10 cellular contexts compared by ENCODE assay signal in the genomic region with DNA sequence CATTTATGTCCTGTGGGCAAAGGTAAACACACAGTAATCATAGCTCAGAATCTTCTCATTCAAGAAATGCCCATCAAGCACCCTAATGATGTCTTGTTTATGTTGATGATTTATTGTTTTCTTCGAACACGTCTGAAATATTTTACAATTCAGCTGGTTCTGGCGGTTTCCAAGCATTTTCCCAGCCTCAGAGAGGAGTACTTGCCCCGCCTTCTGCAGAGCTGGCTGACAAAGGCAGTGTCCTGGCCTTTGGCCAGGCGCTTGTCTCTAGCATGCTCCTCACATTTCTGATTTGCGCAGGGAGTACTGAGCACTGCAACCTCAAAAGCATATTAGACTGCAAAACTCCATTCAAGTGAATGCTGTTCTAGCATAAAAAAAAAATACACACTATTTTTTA.
DNase-seq lines count a peak whose midpoint lies in the region; ATAC-seq, FAIRE-seq and TF ChIP-seq lines count a peak whose summit lies in the region.
"Had no signal": no experiment of that assay in that cellular context is flagged by ENCODE, and none has a peak within 500 bp of the region (broad histone marks: within the 10 kb centered on the region; RNA-seq: fewer than 3 reads in every experiment).

No MANE protein-coding gene starts in this region.

- H4K8ac ChIP-seq in H1 (ENCODE audit: extremely low read depth, insufficient read depth, low read length), result no peak overlapping the region

- H2BK12ac ChIP-seq in H1 (ENCODE audit: low read depth, low read length), result no peak overlapping the region

- H3K27ac ChIP-seq in DND-41 (ENCODE audit: low read length) (no peak overlapping the region), H1 (ENCODE audit: low read depth, low read length) (no peak overlapping the region)
- H3K27ac ChIP-seq: KMS-11 had no signal

- no peaks in the 10 kb centered on the region for H3K9me3 Mint-ChIP-seq in neural crest cell

- no peak for TF ChIP-seq EP300 in H1 (IDR thresholded peaks at IDR 0.05; ENCODE audit: borderline replicate concordance in 1 of 2, low read depth in 2 of 2, low read length in 2 of 2)

- H3K36me3 ChIP-seq in DND-41 (ENCODE audit: insufficient read depth, low read length), result no peaks in the 10 kb centered on the region
- H3K36me3 ChIP-seq in H1 (ENCODE audit: control insufficient read depth in 2 of 4, insufficient read depth in 4 of 4, low read length in 3 of 4), result no peaks in the 10 kb centered on the region

- H3K4me3 Mint-ChIP-seq in neural crest cell, result no peak overlapping the region
- H3K4me3 Mint-ChIP-seq: naive B cell had no signal

- no peaks in the 10 kb centered on the region for H3K23me2 ChIP-seq in H1 (ENCODE audit: low read depth, low read length)

- H3K9ac ChIP-seq in DND-41 (ENCODE audit: low read depth, low read length), result no peak overlapping the region
- no peak overlapping the region for H3K9ac ChIP-seq in H1 (replicated peaks in 1 of 4; ENCODE audit: extremely low read depth in 1 of 4, low read depth in 3 of 4, low read length in 3 of 4)
- H3K9ac ChIP-seq: KMS-11 had no signal

- no peaks in the 10 kb centered on the region for H3K27me3 Mint-ChIP-seq in neural crest cell (ENCODE audit: low read depth)
- H3K27me3 Mint-ChIP-seq: naive B cell had no signal

- peaks cover 8% of the 10 kb centered on the region for H3K4me1 Mint-ChIP-seq in neural crest cell
- H3K4me1 Mint-ChIP-seq: naive B cell had no signal

- H2BK120ac ChIP-seq in H1 (replicated peaks; ENCODE audit: low read depth, low read length), result no peak overlapping the region

- no peak for TF ChIP-seq CTCF in DND-41 (IDR thresholded peaks at IDR 0.05; ENCODE audit: borderline replicate concordance, extremely low read depth, low read length, poor library complexity, severe bottlenecking)
- TF ChIP-seq CTCF in H1 (IDR thresholded peaks at IDR 0.05; ENCODE audit: control extremely low read depth in 1 of 3, insufficient read depth in 1 of 3, low read depth in 1 of 3, low read length in 3 of 3), result no peak
- no peak for TF ChIP-seq CTCF in neural crest cell (conservative IDR thresholded peaks at IDR 0.05)

- no peak for ATAC-seq in DND-41 (ENCODE audit: insufficient read depth, low read depth)
- ATAC-seq in GM21576 (IDR thresholded peaks at IDR 0.05; ENCODE audit: unreplicated experiment), result no peak

- H2AFZ ChIP-seq in DND-41 (ENCODE audit: low read depth, low read length) (0 out of 2 replicates have a peak overlapping the region, but pooled peaks have one; percentile 17), H1 (ENCODE audit: low read length) (peak overlapping the region; percentile 82; the same call in 1 of the 2 replicates)

- no peaks in the 10 kb centered on the region for H4K20me1 ChIP-seq in DND-41 (ENCODE audit: insufficient read depth, low read length)
- H4K20me1 ChIP-seq in H1 (replicated peaks in 1 of 2; ENCODE audit: control insufficient read depth in 1 of 2, insufficient read depth in 2 of 2, low read length in 2 of 2), result no peaks in the 10 kb centered on the region

- no peak overlapping the region for H4K91ac ChIP-seq in H1 (replicated peaks; ENCODE audit: insufficient read length, low read length)

- H3K14ac ChIP-seq in H1 (ENCODE audit: insufficient read length), result no peak overlapping the region

- H3K4me2 ChIP-seq in DND-41 (ENCODE audit: insufficient read depth, low read length), result no peak overlapping the region
- no peak overlapping the region for H3K4me2 ChIP-seq in H1 (ENCODE audit: insufficient read depth in 1 of 2, low read depth in 2 of 2, low read length in 2 of 2)
- H3K4me2 ChIP-seq: KMS-11 had no signal

- TF ChIP-seq RAD21 in H1 (IDR thresholded peaks at IDR 0.05 in 1 of 2, conservative IDR thresholded peaks at IDR 0.05 in 1 of 2; ENCODE audit: low read depth in 2 of 2, low read length in 2 of 2), result no peak

- no peak for FAIRE-seq in H1 (lab: Jason Lieb, UNC)

- no peaks in the 10 kb centered on the region for H3K27me3 ChIP-seq in DND-41 (ENCODE audit: insufficient read depth, low read length, poor library complexity)
- no peaks in the 10 kb centered on the region for H3K27me3 ChIP-seq in H1 (replicated peaks in 1 of 4; ENCODE audit: control insufficient read depth in 3 of 4, extremely low read depth in 1 of 4, insufficient read depth in 3 of 4, low read length in 3 of 4)

- TF ChIP-seq POLR2A in H1 (IDR thresholded peaks at IDR 0.05; ENCODE audit: control extremely low read depth in 1 of 2, low read depth in 2 of 2, low read length in 2 of 2), result no peak

- H3K36me3 Mint-ChIP-seq in neural crest cell (ENCODE audit: low read depth), result no peaks in the 10 kb centered on the region
- H3K36me3 Mint-ChIP-seq: naive B cell had no signal

- no peak overlapping the region for H2BK20ac ChIP-seq in H1 (ENCODE audit: low read length)

- no peak overlapping the region for H2AK5ac ChIP-seq in H1 (ENCODE audit: low read depth, low read length)

- no peak overlapping the region for H4K5ac ChIP-seq in H1 (ENCODE audit: insufficient read length, low read depth, low read length)

- H3K79me1 ChIP-seq in H1 (ENCODE audit: low read depth, low read length), result no peaks in the 10 kb centered on the region

- no peak overlapping the region for H3K56ac ChIP-seq in H1 (replicated peaks; ENCODE audit: insufficient read length, low read depth, low read length)

- H3K4me1 ChIP-seq in DND-41 (ENCODE audit: insufficient read depth, low read length) (no peaks in the 10 kb centered on the region), H1 (replicated peaks in 1 of 4; ENCODE audit: control insufficient read depth in 3 of 4, insufficient read depth in 4 of 4, low read length in 3 of 4) (no peaks in the 10 kb centered on the region)

- no peaks in the 10 kb centered on the region for H3K79me2 ChIP-seq in DND-41 (ENCODE audit: insufficient read depth, low read length)
- no peaks in the 10 kb centered on the region for H3K79me2 ChIP-seq in H1 (ENCODE audit: control insufficient read depth in 1 of 2, insufficient read depth in 2 of 2, low read length in 2 of 2)

- peak overlapping the region; percentile 71 for H3K27ac Mint-ChIP-seq in neural crest cell (ENCODE audit: unreplicated experiment)
- H3K27ac Mint-ChIP-seq: naive B cell had no signal

- POLR2A ChIA-PET in H1 (lab: Charles Lee; ENCODE audit: partially characterized antibody), result no interaction called here

- no peak overlapping the region for H3K4ac ChIP-seq in H1 (replicated peaks; ENCODE audit: insufficient read length, low read depth, low read length)

- DNase-seq in DND-41 (no peak), NCI-H2171 treated with DMSO at 0.1 percent for 48 hours (lab: John Stamatoyannopoulos, UW) (peak; percentile 97), H1 (ENCODE audit: low read depth in 1 of 2, low spot score in 2 of 2) (no peak), neural crest cell (ENCODE audit: low read depth, low spot score) (peak; percentile 9), ecto neural progenitor cell (ENCODE audit: low spot score) (no peak), GF-D8 (lab: John Stamatoyannopoulos, UW) (no peak)
- DNase-seq in activated naive CD4-positive, alpha-beta T cell treated with anti-CD3 and anti-CD28 coated beads, Interleukin-2, amount 50 U/mL, for 16 hours, result no peak
- DNase-seq: naive B cell had no signal

- H2BK15ac ChIP-seq in H1 (ENCODE audit: low read length), result no peak overlapping the region

- H3K9me3 ChIP-seq in DND-41 (ENCODE audit: insufficient read depth, low read length, severe bottlenecking), result no peaks in the 10 kb centered on the region
- no peaks in the 10 kb centered on the region for H3K9me3 ChIP-seq in H1 (ENCODE audit: insufficient read depth in 2 of 2, low read depth in 1 of 2, low read length in 1 of 2)

- CTCF ChIA-PET in H1 (lab: Charles Lee; ENCODE audit: partially characterized antibody), result interaction anchor here (0.7 to 1.0 kb wide), 2 partner anchors 11 to 26 kb away, joined by 3 read pairs; no protein-coding TSS in a partner anchor

- H3K18ac ChIP-seq in H1 (ENCODE audit: extremely low read depth, low read length), result no peak overlapping the region

- H2BK5ac ChIP-seq in H1 (ENCODE audit: low read depth, low read length), result no peak overlapping the region

- H3K23ac ChIP-seq in H1 (ENCODE audit: insufficient read length), result no peak overlapping the region

- H3K4me3 ChIP-seq in DND-41 (ENCODE audit: low read depth in 1 of 2, low read length in 2 of 2), result no peak overlapping the region
- H3K4me3 ChIP-seq in H1 (ENCODE audit: extremely low read depth in 1 of 4, insufficient read depth in 2 of 4, low read depth in 3 of 4, low read length in 4 of 4), result no peak overlapping the region

- WGBS in H1 (ENCODE audit: extremely low coverage in 1 of 2, insufficient coverage in 1 of 2, insufficient read length in 1 of 2, insufficient replicate concordance in 2 of 2, low coverage in 1 of 2, low lambda C conversion rate in 2 of 2, missing lambda C conversion rate in 1 of 2), 2 experiments, result 86% methylated on average over 6 of the region's 6 CpGs; no CpG with 5 or more reads in 1 of the 2 experiments

TF ChIP-seq in H1, 55 proteins besides CTCF, POLR2A, EP300 and RAD21:
- TF ChIP-seq SIN3A (conservative IDR thresholded peaks at IDR 0.05 in 1 of 2, IDR thresholded peaks at IDR 0.05 in 1 of 2; ENCODE audit: low read depth in 1 of 2, low read length in 2 of 2), result no peak
- no peak for TF ChIP-seq RBBP5 (IDR thresholded peaks at IDR 0.05; ENCODE audit: borderline replicate concordance, low read depth, low read length)
- no peak for TF ChIP-seq NRF1 (IDR thresholded peaks at IDR 0.05; ENCODE audit: low read depth, low read length)
- TF ChIP-seq ASH2L (IDR thresholded peaks at IDR 0.05; ENCODE audit: low read length), result no peak
- TF ChIP-seq MAFK (IDR thresholded peaks at IDR 0.05; ENCODE audit: low read depth, low read length), result no peak
- no peak for TF ChIP-seq TEAD4 (IDR thresholded peaks at IDR 0.05; ENCODE audit: low read depth, low read length)
- TF ChIP-seq JUN (IDR thresholded peaks at IDR 0.05; ENCODE audit: low read depth, low read length), result no peak

Comparison
In these comparisons a context has a peak if more than half of its experiments do, and no peak if none do; other contexts are left out.
1. DNase-seq: peak in NCI-H2171 treated with DMSO at 0.1 percent for 48 hours (single experiment) and neural crest cell (single experiment); none in DND-41 (single experiment), H1 (0 of 2), activated naive CD4-positive, alpha-beta T cell treated with anti-CD3 and anti-CD28 coated beads, Interleukin-2, amount 50 U/mL, for 16 hours (single experiment), ecto neural progenitor cell (single experiment) and GF-D8 (single experiment).